In genomic region chr15:56053046-56053400, GRCh38 we compare ENCODE assay signal across 19 cellular contexts. TPM values are rescaled to one million over a fixed set of nuclear protein-coding genes. Genes with fewer than 3 reads are reported as not detected.
A peak's percentile ranks its signal among the peaks of the same experiment; 100 is the strongest.
DNase-seq lines count a peak whose midpoint lies in the region; ATAC-seq and TF ChIP-seq lines count a peak whose summit lies in the region.
"Had no signal": no experiment of that assay in that cellular context is flagged by ENCODE, and none has a peak within 500 bp of the region (broad histone marks: within the 10 kb centered on the region; RNA-seq: fewer than 3 reads in every experiment).

No MANE protein-coding gene starts in this region.

- H2AFZ ChIP-seq in GM23248, result peak overlapping the region; percentile 62

- no peak overlapping the region for H2BK120ac ChIP-seq in mesendoderm (ENCODE audit: low read depth, low read length)

- intact Hi-C loops in Caco-2 (cut with micrococcal nuclease; ENCODE audit: unreplicated experiment) (loop anchor here (2.0 to 5.0 kb wide), 4 partner anchors 34 to 156 kb away; no protein-coding TSS in a partner anchor), posterior cingulate gyrus (cut with DNase I) (no loop called here)
- intact Hi-C loops in activated CD8-positive, alpha-beta T cell treated with anti-CD3 and anti-CD28 coated beads for 36 hours (cut with micrococcal nuclease), result loop anchor here (5.0 kb wide), 2 partner anchors 266 to 401 kb away; no protein-coding TSS in a partner anchor

- H3K9me3 ChIP-seq in Caco-2 (no peaks in the 10 kb centered on the region), GM23248 (ENCODE audit: low read depth) (no peaks in the 10 kb centered on the region)
- H3K9me3 ChIP-seq: esophagus squamous epithelium, heart left ventricle, right lobe of liver had no signal

- H2BK5ac ChIP-seq in mesendoderm (ENCODE audit: low read length), result no peak overlapping the region

- H3K4me2 ChIP-seq in GM23248 (ENCODE audit: unreplicated experiment) (no peak overlapping the region), mesendoderm (ENCODE audit: low read length) (no peak overlapping the region)

- peak overlapping the region; percentile 75 for H3K27ac Mint-ChIP-seq in Caco-2 (ENCODE audit: unreplicated experiment)
- H3K27ac Mint-ChIP-seq in activated CD8-positive, alpha-beta T cell treated with anti-CD3 and anti-CD28 coated beads for 36 hours, result no peak overlapping the region
- H3K27ac Mint-ChIP-seq: activated naive CD8-positive, alpha-beta T cell treated with anti-CD3 and anti-CD28 coated beads, Interleukin-2, amount 50 U/mL, for 24 hours; activated T-helper 1 cell treated with anti-CD3 and anti-CD28 coated beads, Interleukin-12 subunit alpha, Interleukin-12 subunit beta, Interleukin-2, Interleukin-4 antibody, amounts not matched to agents 30 ng/mL and 10 ng/mL and 1 ng/mL, durations not matched to agents 14 hours and 24 hours and 36 hours; memory B cell had no signal

- H3K4ac ChIP-seq in mesendoderm (ENCODE audit: low read depth, low read length), result no peak overlapping the region

- ATAC-seq in GM21360 (IDR thresholded peaks at IDR 0.05; ENCODE audit: unreplicated experiment), result no peak
- no peak for ATAC-seq in activated CD8-positive, alpha-beta T cell treated with anti-CD3 and anti-CD28 coated beads for 36 hours
- ATAC-seq: activated naive CD8-positive, alpha-beta T cell treated with anti-CD3 and anti-CD28 coated beads, Interleukin-2, amount 50 U/mL, for 24 hours had no signal

- H3F3A ChIP-seq in GM23248 (ENCODE audit: insufficient read depth), result no peaks in the 10 kb centered on the region

- CTCF ChIA-PET in Caco-2 (lab: Charles Lee), result interaction anchor here (0.8 to 1.3 kb wide), 3 partner anchors 13 to 135 kb away, joined by 4 to 6 read pairs (median 4); no protein-coding TSS in a partner anchor
- CTCF ChIA-PET in RWPE1 (lab: Yijun Ruan, JAX), result interaction anchor here (0.6 to 1.4 kb wide), 6 partner anchors 14 to 888 kb away, joined by 3 to 5 read pairs (median 3); partner anchors contain the start of gene NEDD4
- CTCF ChIA-PET in activated CD8-positive, alpha-beta T cell treated with anti-CD3 and anti-CD28 coated beads for 36 hours (lab: Charles Lee), result interaction anchor here (0.7 to 3.3 kb wide), 19 partner anchors 9 to 409 kb away, joined by 3 to 15 read pairs (median 4); partner anchors contain the start of gene NEDD4

- H3K9ac ChIP-seq in GM23248 (no peak overlapping the region), mesendoderm (ENCODE audit: low read length) (no peak overlapping the region)

- TF ChIP-seq CTCF in Caco-2 (IDR thresholded peaks at IDR 0.05; ENCODE audit: insufficient read depth in 1 of 2, low read depth in 1 of 2, low read length in 1 of 2, severe bottlenecking in 1 of 2, unreplicated experiment in 1 of 2), result peak in 1 of 2 experiments; percentile 6
- peak; percentile 66 for TF ChIP-seq CTCF in RWPE1 (conservative IDR thresholded peaks at IDR 0.05; ENCODE audit: low read depth)
- no peak for TF ChIP-seq CTCF in activated CD8-positive, alpha-beta T cell treated with anti-CD3 and anti-CD28 coated beads for 36 hours (IDR thresholded peaks at IDR 0.05)

- no peak for DNase-seq in Caco-2
- no peak for DNase-seq in GM23248
- DNase-seq in RWPE1 (ENCODE audit: low spot score), result no peak
- DNase-seq in mesendoderm, result peak; percentile 27
- DNase-seq in NCI-H187 treated with DMSO at 0.1 percent for 48 hours (lab: John Stamatoyannopoulos, UW), result no peak
- no peak for DNase-seq in activated CD8-positive, alpha-beta T cell treated with anti-CD3 and anti-CD28 coated beads for 36 hours
- DNase-seq in posterior cingulate gyrus, result no peak
- DNase-seq: activated CD4-positive, alpha-beta T cell treated with anti-CD3 and anti-CD28 coated beads, Interleukin-2, amount 50 U/mL, for 48 hours; activated naive CD8-positive, alpha-beta T cell treated with anti-CD3 and anti-CD28 coated beads, Interleukin-2, amount 50 U/mL, for 24 hours; esophagus squamous epithelium; heart left ventricle; NCI-H1048; nucleus accumbens; right lobe of liver; stimulated activated CD4-positive, alpha-beta T cell treated with anti-CD3 and anti-CD28 coated beads, Interleukin-1b, Interleukin-23, amount 100 ng/mL, for 48 hours had no signal

- H3K18ac ChIP-seq in mesendoderm (ENCODE audit: low read length), result no peak overlapping the region

- H3K79me2 ChIP-seq in GM23248 (ENCODE audit: insufficient read depth), result no peaks in the 10 kb centered on the region
- H3K79me2 ChIP-seq in mesendoderm (ENCODE audit: control insufficient read depth, insufficient read depth, low read length), result no peaks in the 10 kb centered on the region

- H3K9me2 ChIP-seq in GM23248 (ENCODE audit: insufficient read depth), result no peaks in the 10 kb centered on the region

- no peak overlapping the region for H4K5ac ChIP-seq in mesendoderm (ENCODE audit: low read length)

- H3K27ac ChIP-seq in GM23248 (no peak overlapping the region), RWPE1 (no peak overlapping the region), mesendoderm (ENCODE audit: low read depth, low read length) (no peak overlapping the region)
- H3K27ac ChIP-seq: esophagus squamous epithelium, heart left ventricle, right lobe of liver, SK-N-MC had no signal

- peaks cover under 1% of the 10 kb centered on the region for H3K9me3 Mint-ChIP-seq in Caco-2 (ENCODE audit: unreplicated experiment)
- no peaks in the 10 kb centered on the region for H3K9me3 Mint-ChIP-seq in activated CD8-positive, alpha-beta T cell treated with anti-CD3 and anti-CD28 coated beads for 36 hours
- H3K9me3 Mint-ChIP-seq: activated naive CD8-positive, alpha-beta T cell treated with anti-CD3 and anti-CD28 coated beads, Interleukin-2, amount 50 U/mL, for 24 hours; activated T-helper 1 cell treated with anti-CD3 and anti-CD28 coated beads, Interleukin-12 subunit alpha, Interleukin-12 subunit beta, Interleukin-2, Interleukin-4 antibody, amounts not matched to agents 30 ng/mL and 10 ng/mL and 1 ng/mL, durations not matched to agents 14 hours and 24 hours and 36 hours; memory B cell had no signal

- H3K56ac ChIP-seq in mesendoderm (ENCODE audit: low read length), result no peak overlapping the region

- no TSS peak for BruUV-seq in Caco-2 (replicated peaks; lab: Mats Ljungman, UMichigan)

- no peak overlapping the region for H2BK15ac ChIP-seq in mesendoderm (replicated peaks; ENCODE audit: low read depth)

- H3K36me3 ChIP-seq in Caco-2 (ENCODE audit: control insufficient read depth, insufficient read depth, low read length) (no peaks in the 10 kb centered on the region), GM23248 (ENCODE audit: low read depth) (no peaks in the 10 kb centered on the region), mesendoderm (ENCODE audit: control insufficient read depth, insufficient read depth, low read length) (no peaks in the 10 kb centered on the region)
- H3K36me3 ChIP-seq: esophagus squamous epithelium, heart left ventricle, right lobe of liver had no signal

- no peaks in the 10 kb centered on the region for H3K79me1 ChIP-seq in mesendoderm (ENCODE audit: low read length)

- H3K27me3 ChIP-seq in Caco-2 (replicated peaks; ENCODE audit: control insufficient read depth, insufficient read depth, low read length) (no peaks in the 10 kb centered on the region), GM23248 (replicated peaks; ENCODE audit: insufficient read depth) (no peaks in the 10 kb centered on the region), mesendoderm (ENCODE audit: insufficient read depth, low read length, poor library complexity) (no peaks in the 10 kb centered on the region)
- H3K27me3 ChIP-seq: esophagus squamous epithelium, heart left ventricle, right lobe of liver had no signal

- H2AK5ac ChIP-seq in mesendoderm (ENCODE audit: low read length), result no peak overlapping the region

- POLR2A ChIA-PET in Caco-2 (lab: Charles Lee), result no interaction called here
- POLR2A ChIA-PET in RWPE1 (lab: Yijun Ruan, JAX; ENCODE audit: low non-redundant PET), result no interaction called here
- POLR2A ChIA-PET in activated CD8-positive, alpha-beta T cell treated with anti-CD3 and anti-CD28 coated beads for 36 hours (lab: Charles Lee), result no interaction called here

- H4K8ac ChIP-seq in mesendoderm (ENCODE audit: low read depth, low read length), result no peak overlapping the region

- H3K4me3 Mint-ChIP-seq in Caco-2 (ENCODE audit: unreplicated experiment), result no peak overlapping the region
- H3K4me3 Mint-ChIP-seq in activated CD8-positive, alpha-beta T cell treated with anti-CD3 and anti-CD28 coated beads for 36 hours, result no peak overlapping the region
- H3K4me3 Mint-ChIP-seq: activated naive CD8-positive, alpha-beta T cell treated with anti-CD3 and anti-CD28 coated beads, Interleukin-2, amount 50 U/mL, for 24 hours; activated T-helper 1 cell treated with anti-CD3 and anti-CD28 coated beads, Interleukin-12 subunit alpha, Interleukin-12 subunit beta, Interleukin-2, Interleukin-4 antibody, amounts not matched to agents 30 ng/mL and 10 ng/mL and 1 ng/mL, durations not matched to agents 14 hours and 24 hours and 36 hours; memory B cell had no signal

- H3K4me1 ChIP-seq in Caco-2 (peaks cover 16% of the 10 kb centered on the region), GM23248 (ENCODE audit: insufficient read depth) (no peaks in the 10 kb centered on the region), mesendoderm (ENCODE audit: control insufficient read depth, low read depth, low read length) (no peaks in the 10 kb centered on the region)
- H3K4me1 ChIP-seq: esophagus squamous epithelium, heart left ventricle, right lobe of liver had no signal

- no peaks in the 10 kb centered on the region for H4K20me1 ChIP-seq in GM23248 (ENCODE audit: insufficient read depth)

- H3K23ac ChIP-seq in mesendoderm (ENCODE audit: low read length), result no peak overlapping the region

- in situ Hi-C loops in GM23248 (cut with MboI), result no loop called here

- H3K4me3 ChIP-seq in Caco-2 (ENCODE audit: low read depth, low read length), result no peak overlapping the region
- H3K4me3 ChIP-seq in GM23248, result no peak overlapping the region
- H3K4me3 ChIP-seq in mesendoderm (ENCODE audit: low read length), result no peak overlapping the region
- H3K4me3 ChIP-seq: esophagus squamous epithelium, heart left ventricle, right lobe of liver, SK-N-MC had no signal

- H3K36me3 Mint-ChIP-seq in Caco-2 (ENCODE audit: insufficient read depth, unreplicated experiment), result peaks cover 5% of the 10 kb centered on the region
- H3K36me3 Mint-ChIP-seq in activated CD8-positive, alpha-beta T cell treated with anti-CD3 and anti-CD28 coated beads for 36 hours (ENCODE audit: low read depth), result no peaks in the 10 kb centered on the region
- H3K36me3 Mint-ChIP-seq: memory B cell had no signal

- H3K27me3 Mint-ChIP-seq in Caco-2 (ENCODE audit: insufficient read depth, unreplicated experiment), result no peaks in the 10 kb centered on the region
- no peaks in the 10 kb centered on the region for H3K27me3 Mint-ChIP-seq in activated CD8-positive, alpha-beta T cell treated with anti-CD3 and anti-CD28 coated beads for 36 hours
- H3K27me3 Mint-ChIP-seq: activated naive CD8-positive, alpha-beta T cell treated with anti-CD3 and anti-CD28 coated beads, Interleukin-2, amount 50 U/mL, for 24 hours had no signal

- H3K4me1 Mint-ChIP-seq in Caco-2 (ENCODE audit: low read depth, unreplicated experiment), result peaks cover 10% of the 10 kb centered on the region
- peaks cover 4% of the 10 kb centered on the region for H3K4me1 Mint-ChIP-seq in activated CD8-positive, alpha-beta T cell treated with anti-CD3 and anti-CD28 coated beads for 36 hours (ENCODE audit: low read depth)

RNA-seq across cellular contexts. Expression of gene NEDD4, which starts 59.6 kb away (rescaled TPM):
- 27.0 and 33.9 TPM in 2 replicates for total RNA-seq in Caco-2 (2022)
- total RNA-seq in GM23248 (2014; rRNA removed; shearing (Covaris generic)), result 21.8 and 26.8 TPM in 2 replicates
- 9.9 and 11.0 TPM in 2 replicates for polyA plus RNA-seq in GM23248 (2016; fragmentation: Nextera tagmentation; extraction: Ambion mirVana)
- 3.7 TPM for polyA plus RNA-seq in mesendoderm (2013, experiment 1 of 2)
- 3.8 TPM for polyA plus RNA-seq in mesendoderm (2013, experiment 2 of 2)
- 10 to 100 TPM; 10.4 to 11.8 TPM for total RNA-seq in activated CD8-positive, alpha-beta T cell treated with anti-CD3 and anti-CD28 coated beads for 36 hours
